In the genomic region with DNA sequence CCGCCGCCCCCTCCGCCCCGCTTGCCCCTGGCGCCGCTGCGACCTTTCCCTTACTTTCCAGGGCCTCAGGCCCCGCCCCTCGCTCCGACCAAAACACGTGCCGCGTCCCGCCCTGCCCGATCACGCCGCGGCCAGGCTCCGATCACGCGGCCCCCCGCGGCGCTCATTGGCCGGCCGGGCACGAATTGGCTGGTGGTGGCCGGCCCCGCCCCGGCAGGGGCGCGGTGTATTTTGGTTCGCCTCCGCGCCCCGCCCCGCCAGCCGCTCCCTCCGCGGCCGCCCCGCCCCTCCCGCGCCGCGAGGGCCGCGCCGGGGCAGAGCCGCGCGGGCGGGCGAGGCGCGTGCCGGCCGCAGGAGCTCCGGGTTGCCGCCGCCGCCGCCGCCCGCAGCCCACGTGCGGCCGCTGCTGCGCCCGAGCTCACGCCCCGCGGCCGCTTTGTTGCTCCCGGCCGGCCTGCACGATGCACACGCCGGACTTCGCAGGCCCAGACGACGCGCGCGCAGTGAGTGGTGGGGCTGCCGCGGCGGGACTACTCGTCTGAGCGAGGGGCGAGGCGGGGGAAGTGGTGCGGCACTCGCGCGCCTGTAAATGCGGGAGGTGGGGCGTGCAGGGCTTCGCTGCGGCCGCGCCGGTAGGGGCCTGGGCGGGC, we compare ENCODE assay signal across 8 cellular contexts. TPM values are rescaled to one million over a fixed set of nuclear protein-coding genes. Genes with fewer than 3 reads are reported as not detected.
DNase-seq lines count a peak whose midpoint lies in the region; ATAC-seq and TF ChIP-seq lines count a peak whose summit lies in the region.

A gene (plus strand): TSS at position 295 of the 650 bp plus-strand sequence. CDS start 167 bp downstream, at position 462.

- H3K9me2 ChIP-seq in OCI-LY7 (ENCODE audit: insufficient read depth, low read length): no peaks in the 10 kb centered on the region

- H3K27ac Mint-ChIP-seq in CD4-positive, CD25-positive, alpha-beta regulatory T cell: peak within 1 kb of the TSS; percentile 94 to 96 (median 96)

- no peak within 1 kb of the TSS; the same call in 1 of the 2 replicates for H2AFZ ChIP-seq in OCI-LY7 (ENCODE audit: low read length)

- H3K4me1 Mint-ChIP-seq in CD4-positive, CD25-positive, alpha-beta regulatory T cell: peaks cover 14 to 54% (median 33%) of the 10 kb centered on the region in 4 donors
- peaks cover 18% of the 10 kb centered on the region for H3K4me1 Mint-ChIP-seq in activated T-cell treated with anti-CD3 and anti-CD28 coated beads, Interleukin-2, amount 50 U/mL, for 4 hours (ENCODE audit: low read depth)

- peak; percentile 77 to 87 (median 83) for DNase-seq in CD4-positive, CD25-positive, alpha-beta regulatory T cell
- DNase-seq in HT-29 (ENCODE audit: low spot score) (peak; percentile 84), OCI-LY7 (ENCODE audit: low spot score) (peak; percentile 88)
- peak; percentile 74 for DNase-seq in activated T-cell treated with anti-CD3 and anti-CD28 coated beads, Interleukin-2, amount 50 U/mL, for 4 hours
- peak; percentile 71 for DNase-seq in stimulated activated CD8-positive, alpha-beta memory T cell treated with anti-CD3 and anti-CD28 coated beads, Interleukin-4, amount 100 ng/mL, for 24 hours (ENCODE audit: low read depth)

- H3K4me3 ChIP-seq in CD4-positive, CD25-positive, alpha-beta regulatory T cell (ENCODE audit: low read depth, low read length): peak within 1 kb of the TSS; percentile 62
- H3K4me3 ChIP-seq in OCI-LY7 (ENCODE audit: low read depth, low read length, poor library complexity, severe bottlenecking) (peak within 1 kb of the TSS; percentile 64), esophagus (ENCODE audit: low read depth in 1 of 2, low read length in 2 of 2) (peak within 1 kb of the TSS; percentile 69 to 75), mucosa of stomach (ENCODE audit: low read length) (no peak within 1 kb of the TSS)

- intact Hi-C loops in OCI-LY7 (cut with micrococcal nuclease; ENCODE audit: unreplicated experiment): loop anchor here (5.0 to 10.0 kb wide), 3 partner anchors 401 to 489 kb away; a partner anchor contains a TSS

- no peaks in the 10 kb centered on the region for H4K20me1 ChIP-seq in OCI-LY7 (ENCODE audit: insufficient read depth, low read length)

- CTCF ChIA-PET in OCI-LY7 (lab: Charles Lee; ENCODE audit: unreplicated experiment): no interaction called here

- H3K9me3 Mint-ChIP-seq in CD4-positive, CD25-positive, alpha-beta regulatory T cell: no peaks in the 10 kb centered on the region
- no peaks in the 10 kb centered on the region for H3K9me3 Mint-ChIP-seq in activated T-cell treated with anti-CD3 and anti-CD28 coated beads, Interleukin-2, amount 50 U/mL, for 4 hours

- TF ChIP-seq CTCF in OCI-LY7 (conservative IDR thresholded peaks at IDR 0.05; ENCODE audit: low read length): no peak

- H3K9me3 ChIP-seq in CD4-positive, CD25-positive, alpha-beta regulatory T cell (ENCODE audit: control insufficient read depth in 2 of 2, low read length in 2 of 2): no peaks in the 10 kb centered on the region
- H3K9me3 ChIP-seq in OCI-LY7 (ENCODE audit: low read length): no peaks in the 10 kb centered on the region
- no peaks in the 10 kb centered on the region for H3K9me3 ChIP-seq in esophagus (ENCODE audit: control insufficient read depth in 2 of 2, insufficient read depth in 1 of 2, low read depth in 1 of 2, low read length in 1 of 2)
- H3K9me3 ChIP-seq in mucosa of stomach (ENCODE audit: control insufficient read depth, low read length): no peaks in the 10 kb centered on the region

- peaks cover 13% of the 10 kb centered on the region for H3K36me3 Mint-ChIP-seq in CD4-positive, CD25-positive, alpha-beta regulatory T cell
- peaks cover 7% of the 10 kb centered on the region for H3K36me3 Mint-ChIP-seq in activated T-cell treated with anti-CD3 and anti-CD28 coated beads, Interleukin-2, amount 50 U/mL, for 4 hours (ENCODE audit: insufficient read depth)

- peaks cover 13% of the 10 kb centered on the region for H3K27me3 Mint-ChIP-seq in CD4-positive, CD25-positive, alpha-beta regulatory T cell
- H3K27me3 Mint-ChIP-seq in activated T-cell treated with anti-CD3 and anti-CD28 coated beads, Interleukin-2, amount 50 U/mL, for 4 hours (ENCODE audit: low read depth): no peaks in the 10 kb centered on the region

- H3K36me3 ChIP-seq in CD4-positive, CD25-positive, alpha-beta regulatory T cell (ENCODE audit: control insufficient read depth, insufficient read depth, low read length): peaks cover 16% of the 10 kb centered on the region
- H3K36me3 ChIP-seq in OCI-LY7 (ENCODE audit: insufficient read depth, low read length): 0 out of 2 replicates have a peak, but pooled peaks cover 4% of the 10 kb centered on the region
- H3K36me3 ChIP-seq in esophagus (ENCODE audit: control insufficient read depth in 2 of 2, insufficient read depth in 2 of 2, low read length in 1 of 2): peaks cover 5 to 11% of the 10 kb centered on the region in 2 donors
- peaks cover 4% of the 10 kb centered on the region for H3K36me3 ChIP-seq in mucosa of stomach (ENCODE audit: control insufficient read depth, insufficient read depth, low read length)

- peak within 1 kb of the TSS; percentile 43 for H3K9ac ChIP-seq in mucosa of stomach (ENCODE audit: low read length)

- peaks cover 23% of the 10 kb centered on the region for H3K4me1 ChIP-seq in CD4-positive, CD25-positive, alpha-beta regulatory T cell (ENCODE audit: control insufficient read depth, insufficient read depth, low read length, poor library complexity, severe bottlenecking)
- H3K4me1 ChIP-seq in OCI-LY7 (ENCODE audit: insufficient read depth, low read length, poor library complexity, severe bottlenecking) (peaks cover 8% of the 10 kb centered on the region), esophagus (ENCODE audit: control insufficient read depth in 2 of 2, insufficient read depth in 2 of 2, low read length in 1 of 2) (peaks cover 0 to 7% of the 10 kb centered on the region in 2 donors), mucosa of stomach (ENCODE audit: control insufficient read depth, insufficient read depth, low read length) (peaks cover 9% of the 10 kb centered on the region)

- POLR2A ChIA-PET in OCI-LY7 (lab: Charles Lee): interaction anchor here (0.6 to 1.0 kb wide), 3 partner anchors 14 to 250 kb away, joined by 3 to 10 read pairs (median 5); no protein-coding TSS in a partner anchor

- peak within 1 kb of the TSS; percentile 55 for H3K4me2 ChIP-seq in OCI-LY7 (ENCODE audit: low read length)

- WGBS in esophagus, 2 donors: 1% methylated on average over 38 to 103 of the region's 104 CpGs

- H3K27me3 ChIP-seq in CD4-positive, CD25-positive, alpha-beta regulatory T cell (ENCODE audit: control insufficient read depth, insufficient read depth, low read length): no peaks in the 10 kb centered on the region
- H3K27me3 ChIP-seq in esophagus (ENCODE audit: control insufficient read depth in 1 of 2, insufficient read depth in 2 of 2, low read length in 2 of 2) (no peaks in the 10 kb centered on the region), mucosa of stomach (ENCODE audit: control insufficient read depth, insufficient read depth, low read length) (no peaks in the 10 kb centered on the region)

- peak; percentile 71 to 73 for ATAC-seq in CD4-positive, CD25-positive, alpha-beta regulatory T cell (ENCODE audit: low read depth in 2 of 2)
- peak; percentile 61 for ATAC-seq in GM21360 (IDR thresholded peaks at IDR 0.05; ENCODE audit: unreplicated experiment)
- ATAC-seq in activated T-cell treated with anti-CD3 and anti-CD28 coated beads, Interleukin-2, amount 50 U/mL, for 4 hours: peak; percentile 74 to 76

- H3K79me2 ChIP-seq in OCI-LY7 (ENCODE audit: insufficient read depth, low read depth, low read length): no peaks in the 10 kb centered on the region; the same call in 1 of the 2 replicates

- H3K27ac ChIP-seq in CD4-positive, CD25-positive, alpha-beta regulatory T cell (ENCODE audit: insufficient read depth, low read length, poor library complexity, severe bottlenecking): peak within 1 kb of the TSS; percentile 92
- H3K27ac ChIP-seq in OCI-LY7 (ENCODE audit: low read depth, low read length, poor library complexity, severe bottlenecking) (peak within 1 kb of the TSS; percentile 59), esophagus (ENCODE audit: low read depth in 2 of 2, low read length in 1 of 2) (peak within 1 kb of the TSS; percentile 99)

- H3K4me3 Mint-ChIP-seq in CD4-positive, CD25-positive, alpha-beta regulatory T cell: peak within 1 kb of the TSS; percentile 89 to 97 (median 93)
- H3K4me3 Mint-ChIP-seq in activated T-cell treated with anti-CD3 and anti-CD28 coated beads, Interleukin-2, amount 50 U/mL, for 4 hours: peak within 1 kb of the TSS; percentile 80

- no TSS peak for BruUV-seq in OCI-LY7 (replicated peaks; lab: Mats Ljungman, UMichigan)

RNA-seq across cellular contexts. Expression of the gene that starts here (rescaled TPM):
- total RNA-seq in CD4-positive, CD25-positive, alpha-beta regulatory T cell: 38.9 TPM
- polyA plus RNA-seq in CD4-positive, CD25-positive, alpha-beta regulatory T cell: 10 to 100 TPM in 2 of 4 donors, 1 to 10 TPM in 2; 5.9 to 22.3 (median 8.9) TPM
- total RNA-seq in HT-29 (2014; rRNA removed; shearing (Covaris generic)): 8.5 and 13.8 TPM in 2 replicates
- total RNA-seq in OCI-LY7 (2014; rRNA removed; shearing (Covaris generic)): 6.3 and 6.5 TPM in 2 replicates
- 14.9 and 15.8 TPM in 2 replicates for total RNA-seq in OCI-LY7 (2022)
- total RNA-seq in activated T-cell treated with anti-CD3 and anti-CD28 coated beads, Interleukin-2, amount 50 U/mL, for 4 hours: 10 to 100 TPM in 1 of 3 donors, 1 to 10 TPM in 2; 5.2 to 10.2 (median 5.7) TPM
- polyA plus RNA-seq in esophagus: 1 to 10 TPM; 1.7 to 4.3 TPM
